Comparison of ENCODE assay signal across 1 cellular context in genomic region chr1:25620211-25620610, GRCh38.
TF ChIP-seq lines count a peak whose summit lies in the region.

No MANE protein-coding gene starts in this region.

TF ChIP-seq in GM12878, 131 proteins besides CTCF, POLR2A, EP300 and RAD21 (continued from another document):
- TF ChIP-seq ZBTB40 (IDR thresholded peaks at IDR 0.05; ENCODE audit: borderline replicate concordance) (no peak), SMAD1 (IDR thresholded peaks at IDR 0.05; ENCODE audit: low read depth, partially characterized antibody) (no peak), PRDM15 (CRISPR knock-in tag; IDR thresholded peaks at IDR 0.05) (no peak), ATF7 (IDR thresholded peaks at IDR 0.05; ENCODE audit: low read depth) (no peak), POLR2AphosphoS2 (IDR thresholded peaks at IDR 0.05; ENCODE audit: low read depth, low read length) (no peak), SMC3 (IDR thresholded peaks at IDR 0.05; ENCODE audit: borderline replicate concordance, low read length) (no peak), FOXK2 (IDR thresholded peaks at IDR 0.05) (no peak), CHD1 (IDR thresholded peaks at IDR 0.05; ENCODE audit: low read depth, low read length) (no peak), EGR1 (IDR thresholded peaks at IDR 0.05; ENCODE audit: borderline replicate concordance in 1 of 2, low read depth in 2 of 2, low read length in 2 of 2) (no peak), RUNX3 (IDR thresholded peaks at IDR 0.05; ENCODE audit: low read length) (peak; percentile 70), IRF4 (IDR thresholded peaks at IDR 0.05; ENCODE audit: low read depth, low read length) (0 out of 2 replicates have a peak, but pooled peaks have one; percentile 16), WRNIP1 (IDR thresholded peaks at IDR 0.05; ENCODE audit: borderline replicate concordance, low read depth, low read length) (no peak), JUND (IDR thresholded peaks at IDR 0.05; ENCODE audit: low read depth, low read length) (no peak), BCL11A (IDR thresholded peaks at IDR 0.05; ENCODE audit: low read depth, low read length) (no peak)
- TF ChIP-seq, protein P1, sequence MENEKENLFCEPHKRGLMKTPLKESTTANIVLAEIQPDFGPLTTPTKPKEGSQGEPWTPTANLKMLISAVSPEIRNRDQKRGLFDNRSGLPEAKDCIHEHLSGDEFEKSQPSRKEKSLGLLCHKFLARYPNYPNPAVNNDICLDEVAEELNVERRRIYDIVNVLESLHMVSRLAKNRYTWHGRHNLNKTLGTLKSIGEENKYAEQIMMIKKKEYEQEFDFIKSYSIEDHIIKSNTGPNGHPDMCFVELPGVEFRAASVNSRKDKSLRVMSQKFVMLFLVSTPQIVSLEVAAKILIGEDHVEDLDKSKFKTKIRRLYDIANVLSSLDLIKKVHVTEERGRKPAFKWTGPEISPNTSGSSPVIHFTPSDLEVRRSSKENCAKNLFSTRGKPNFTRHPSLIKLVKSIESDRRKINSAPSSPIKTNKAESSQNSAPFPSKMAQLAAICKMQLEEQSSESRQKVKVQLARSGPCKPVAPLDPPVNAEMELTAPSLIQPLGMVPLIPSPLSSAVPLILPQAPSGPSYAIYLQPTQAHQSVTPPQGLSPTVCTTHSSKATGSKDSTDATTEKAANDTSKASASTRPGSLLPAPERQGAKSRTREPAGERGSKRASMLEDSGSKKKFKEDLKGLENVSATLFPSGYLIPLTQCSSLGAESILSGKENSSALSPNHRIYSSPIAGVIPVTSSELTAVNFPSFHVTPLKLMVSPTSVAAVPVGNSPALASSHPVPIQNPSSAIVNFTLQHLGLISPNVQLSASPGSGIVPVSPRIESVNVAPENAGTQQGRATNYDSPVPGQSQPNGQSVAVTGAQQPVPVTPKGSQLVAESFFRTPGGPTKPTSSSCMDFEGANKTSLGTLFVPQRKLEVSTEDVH (IDR thresholded peaks at IDR 0.05; ENCODE audit: low read depth, partially characterized antibody) = no peak
